In genomic region chr19:679418-680286, GRCh38 we compare ENCODE assay signal across 8 cellular contexts. TPM values are rescaled to one million over a fixed set of nuclear protein-coding genes. Genes with fewer than 3 reads are reported as not detected.
DNase-seq lines count a peak whose midpoint lies in the region; ATAC-seq and TF ChIP-seq lines count a peak whose summit lies in the region.

No MANE protein-coding gene starts in this region.

- no peaks in the 10 kb centered on the region for H3K27me3 ChIP-seq in Karpas-422 (ENCODE audit: low read length)
- no peaks in the 10 kb centered on the region for H3K27me3 ChIP-seq in aorta (ENCODE audit: control insufficient read depth in 1 of 2, insufficient read depth in 2 of 2, low read length in 1 of 2)

- peak; percentile 80 for DNase-seq in ELR (ENCODE audit: low read depth)
- peak; percentile 74 for DNase-seq in Karpas-422
- DNase-seq in fibroblast of pulmonary artery (ENCODE audit: low read depth) = peak; percentile 88
- peak; percentile 87 to 93 for DNase-seq in aorta
- no peak for DNase-seq in NCI-H1930 (lab: John Stamatoyannopoulos, UW)

- peaks cover 14% of the 10 kb centered on the region; the same call in 1 of the 2 replicates for H4K20me1 ChIP-seq in Karpas-422 (ENCODE audit: insufficient read depth, low read depth, low read length)

- H3K9me2 ChIP-seq in Karpas-422 (replicated peaks; ENCODE audit: insufficient read depth, low read length) = no peaks in the 10 kb centered on the region

- peak overlapping the region; percentile 89 for H3K4me3 ChIP-seq in Karpas-422 (ENCODE audit: low read length)
- H3K4me3 ChIP-seq in fibroblast of pulmonary artery (replicated peaks; ENCODE audit: low read depth, low read length) = peak overlapping the region; percentile 56
- H3K4me3 ChIP-seq in aorta (ENCODE audit: low read length in 2 of 2) = peak overlapping the region; percentile 60 to 73

- WGBS in aorta, 2 donors = 3 to 5% methylated on average over 32 to 69 of the region's 69 CpGs

- no peak overlapping the region for H3K27ac Mint-ChIP-seq in activated T-helper 17 cell treated with anti-CD3 and anti-CD28 coated beads, Interleukin-2, amount 50 U/mL, for 72 hours
- peak overlapping the region in 2 of 3 experiments; percentile 27 to 41 for H3K27ac Mint-ChIP-seq in nephron

- H3K4me1 ChIP-seq in Karpas-422 (ENCODE audit: low read length) (peaks cover 9% of the 10 kb centered on the region), aorta (ENCODE audit: control insufficient read depth in 1 of 2, insufficient read depth in 2 of 2, low read length in 2 of 2) (no peaks in the 10 kb centered on the region)

- H3K27ac ChIP-seq in Karpas-422 (ENCODE audit: low read length) (peak overlapping the region; percentile 62), aorta (ENCODE audit: low read depth in 1 of 2, low read length in 2 of 2) (peak overlapping the region; percentile 51 to 52)

- H3K9me3 ChIP-seq in Karpas-422 (ENCODE audit: low read length) = no peaks in the 10 kb centered on the region
- no peaks in the 10 kb centered on the region for H3K9me3 ChIP-seq in aorta (ENCODE audit: control insufficient read depth, low read length)

- peak; percentile 6 for ATAC-seq in GM21576 (IDR thresholded peaks at IDR 0.05; ENCODE audit: unreplicated experiment)
- peak; percentile 9 for ATAC-seq in activated T-helper 17 cell treated with anti-CD3 and anti-CD28 coated beads, Interleukin-2, amount 50 U/mL, for 72 hours (replicated peaks)
- peak; percentile 31 for ATAC-seq in aorta (ENCODE audit: low FRiP score)

- H2AFZ ChIP-seq in Karpas-422 (ENCODE audit: low read length) = peak overlapping the region; percentile 86; the same call in 1 of the 2 replicates

- TF ChIP-seq CTCF in fibroblast of pulmonary artery (IDR thresholded peaks at IDR 0.05; ENCODE audit: low read length, missing control alignments) (no peak), nephron (IDR thresholded peaks at IDR 0.05; ENCODE audit: unreplicated experiment in 3 of 3) (no peak)

- H3K4me2 ChIP-seq in Karpas-422 (ENCODE audit: low read depth, low read length, poor library complexity, severe bottlenecking) = peak overlapping the region; percentile 83

- no peaks in the 10 kb centered on the region for H3K9me3 Mint-ChIP-seq in activated T-helper 17 cell treated with anti-CD3 and anti-CD28 coated beads, Interleukin-2, amount 50 U/mL, for 72 hours
- H3K9me3 Mint-ChIP-seq in nephron = no peaks in the 10 kb centered on the region

- H3K4me1 Mint-ChIP-seq in activated T-helper 17 cell treated with anti-CD3 and anti-CD28 coated beads, Interleukin-2, amount 50 U/mL, for 72 hours = no peaks in the 10 kb centered on the region
- peaks cover 8% of the 10 kb centered on the region for H3K4me1 Mint-ChIP-seq in nephron

- H3K79me2 ChIP-seq in Karpas-422 (ENCODE audit: low read length) = no peaks in the 10 kb centered on the region

- peaks cover 5% of the 10 kb centered on the region for H3K27me3 Mint-ChIP-seq in activated T-helper 17 cell treated with anti-CD3 and anti-CD28 coated beads, Interleukin-2, amount 50 U/mL, for 72 hours
- no peaks in the 10 kb centered on the region for H3K27me3 Mint-ChIP-seq in nephron (ENCODE audit: low read depth)

- H3K4me3 Mint-ChIP-seq in activated T-helper 17 cell treated with anti-CD3 and anti-CD28 coated beads, Interleukin-2, amount 50 U/mL, for 72 hours = peak overlapping the region; percentile 53
- H3K4me3 Mint-ChIP-seq in nephron = peak overlapping the region; percentile 82 to 93 (median 86)

- intact Hi-C loops in aorta (cut with DNase I) = loop anchor here in 1 of 2 donors (2.0 to 5.0 kb wide), 2 partner anchors 17 to 118 kb away; partner anchors contain the start of genes PTBP1 and RNF126

- H3K36me3 ChIP-seq in Karpas-422 (ENCODE audit: insufficient read depth, low read length) (no peaks in the 10 kb centered on the region), aorta (ENCODE audit: control insufficient read depth in 1 of 2, insufficient read depth in 2 of 2, low read length in 1 of 2) (no peaks in the 10 kb centered on the region)

- no peaks in the 10 kb centered on the region for H3K36me3 Mint-ChIP-seq in activated T-helper 17 cell treated with anti-CD3 and anti-CD28 coated beads, Interleukin-2, amount 50 U/mL, for 72 hours (ENCODE audit: low read depth)
- no peaks in the 10 kb centered on the region for H3K36me3 Mint-ChIP-seq in nephron (ENCODE audit: low read depth)

- peak overlapping the region; percentile 97 for H3K9ac ChIP-seq in Karpas-422 (ENCODE audit: low read length)

RNA-seq across cellular contexts. Expression of gene FSTL3, which starts 3.5 kb away (rescaled TPM):
- 2.3 and 3.0 TPM in 2 replicates for total RNA-seq in Karpas-422 (2014; rRNA removed; shearing (Covaris generic); ENCODE audit: low replicate concordance)
- total RNA-seq in activated T-helper 17 cell treated with anti-CD3 and anti-CD28 coated beads, Interleukin-2, amount 50 U/mL, for 72 hours = 1 to 10 TPM; 7.0 to 9.1 TPM
- 100 to 1,000 TPM; 116 to 134 TPM for total RNA-seq in aorta
- polyA plus RNA-seq in aorta = 10 to 100 TPM; 40.6 to 80.1 TPM

RNA-seq across cellular contexts. Expression of gene PRSS57, which starts 15.6 kb away (rescaled TPM):
- not detected in 2 replicates for total RNA-seq in Karpas-422 (2014; rRNA removed; shearing (Covaris generic); ENCODE audit: low replicate concordance)
- total RNA-seq in activated T-helper 17 cell treated with anti-CD3 and anti-CD28 coated beads, Interleukin-2, amount 50 U/mL, for 72 hours = not detected
- total RNA-seq in aorta = not detected
- not detected for polyA plus RNA-seq in aorta

RNA-seq across cellular contexts. Expression of gene RNF126, which starts 16.6 kb away (rescaled TPM):
- 36.5 and 66.5 TPM in 2 replicates for total RNA-seq in Karpas-422 (2014; rRNA removed; shearing (Covaris generic); ENCODE audit: low replicate concordance)
- total RNA-seq in activated T-helper 17 cell treated with anti-CD3 and anti-CD28 coated beads, Interleukin-2, amount 50 U/mL, for 72 hours = 100 to 1,000 TPM in 1 of 2 donors, 10 to 100 TPM in 1; 74.0 to 103 TPM
- total RNA-seq in aorta = 10 to 100 TPM; 26.7 to 26.9 TPM
- 10 to 100 TPM; 18.3 to 38.5 TPM for polyA plus RNA-seq in aorta

RNA-seq across cellular contexts. Expression of gene PALM, which starts 29.1 kb away (rescaled TPM):
- 3.5 TPM in 1 of 2 replicates, not detected in the other for total RNA-seq in Karpas-422 (2014; rRNA removed; shearing (Covaris generic); ENCODE audit: low replicate concordance)
- under 1 TPM in 1 of 2 donors, not detected in 1; 0.26 TPM for total RNA-seq in activated T-helper 17 cell treated with anti-CD3 and anti-CD28 coated beads, Interleukin-2, amount 50 U/mL, for 72 hours
- 10 to 100 TPM; 27.5 to 75.1 TPM for total RNA-seq in aorta
- 1 to 10 TPM in 1 of 2 donors, under 1 TPM in 1; 0.59 to 2.5 TPM for polyA plus RNA-seq in aorta

RNA-seq across cellular contexts. Expression of gene FGF22, which starts 40.0 kb away (rescaled TPM):
- total RNA-seq in Karpas-422 (2014; rRNA removed; shearing (Covaris generic); ENCODE audit: low replicate concordance) = not detected in 2 replicates
- 1 to 10 TPM in 1 of 2 donors, not detected in 1; 1.7 TPM for total RNA-seq in activated T-helper 17 cell treated with anti-CD3 and anti-CD28 coated beads, Interleukin-2, amount 50 U/mL, for 72 hours
- under 1 TPM; 0.36 to 0.45 TPM for total RNA-seq in aorta
- 1 to 10 TPM in 1 of 2 donors, under 1 TPM in 1; 0.63 to 4.8 TPM for polyA plus RNA-seq in aorta

Comparison
In these comparisons a context has a peak if more than half of its experiments do, and no peak if none do; other contexts are left out.
1. DNase-seq: peak in ELR (single experiment), Karpas-422 (single experiment), fibroblast of pulmonary artery (single experiment) and aorta (2 of 2); none in NCI-H1930 (0 of 2).
2. RNA of gene FSTL3, which starts 3.5 kb away (total RNA-seq): 116 to 134 TPM in aorta; 7.0 to 9.1 TPM in activated T-helper 17 cell treated with anti-CD3 and anti-CD28 coated beads, Interleukin-2, amount 50 U/mL, for 72 hours and 2.3 to 3.0 TPM in Karpas-422; every median in the first group is over 10 times any median in the second.
3. Peak in every context shown above with its lines, with median percentiles within 50 percentile points of each other: ATAC-seq and H3K4me3 ChIP-seq.